In genomic region chr16:72908362-72908838, GRCh38 we compare ENCODE assay signal across 26 cellular contexts.
DNase-seq lines count a peak whose midpoint lies in the region; ATAC-seq, FAIRE-seq and TF ChIP-seq lines count a peak whose summit lies in the region.
"Had no signal": no experiment of that assay in that cellular context is flagged by ENCODE, and none has a peak within 500 bp of the region (broad histone marks: within the 10 kb centered on the region; RNA-seq: fewer than 3 reads in every experiment).

No MANE protein-coding gene starts in this region.

- H3K27ac Mint-ChIP-seq in MCF 10A (ENCODE audit: low read depth, unreplicated experiment) = no peak overlapping the region
- H3K27ac Mint-ChIP-seq: activated naive CD8-positive, alpha-beta T cell treated with anti-CD3 and anti-CD28 coated beads, Interleukin-2, amount 10 ng/mL, durations not matched to agents 7 days and 5 days had no signal

- WGBS in mammary epithelial cell (ENCODE audit: low coverage, missing lambda C conversion rate) = 79% methylated on average over 12 of the region's 12 CpGs

- BruUV-seq in MCF 10A (replicated peaks; lab: Mats Ljungman, UMichigan) (no TSS peak), mammary epithelial cell (replicated peaks; lab: Mats Ljungman, UMichigan) (no TSS peak)

- POLR2A ChIA-PET in MCF 10A (lab: Yijun Ruan, JAX) = no interaction called here

- TF ChIP-seq CTCF in MCF 10A (IDR thresholded peaks at IDR 0.05; ENCODE audit: unreplicated experiment) (no peak), mammary epithelial cell (conservative IDR thresholded peaks at IDR 0.05 in 1 of 2, IDR thresholded peaks at IDR 0.05 in 1 of 2; ENCODE audit: extremely low read depth in 1 of 2, insufficient read depth in 1 of 2, low read depth in 1 of 2, low read length in 2 of 2) (no peak)

- H3K4me2 ChIP-seq in mammary epithelial cell (ENCODE audit: insufficient read depth, low read depth, low read length) = no peak overlapping the region
- H3K4me2 ChIP-seq: BLaER1 had no signal

- H3K9ac ChIP-seq in mammary epithelial cell (ENCODE audit: insufficient read depth, low read length) = no peak overlapping the region
- H3K9ac ChIP-seq: BLaER1 had no signal

- no peaks in the 10 kb centered on the region for H3K9me3 Mint-ChIP-seq in MCF 10A (ENCODE audit: unreplicated experiment)
- H3K9me3 Mint-ChIP-seq: activated naive CD8-positive, alpha-beta T cell treated with anti-CD3 and anti-CD28 coated beads, Interleukin-2, amount 10 ng/mL, durations not matched to agents 7 days and 5 days; naive thymus-derived CD8-positive, alpha-beta T cell had no signal

- no peaks in the 10 kb centered on the region for H3K9me3 ChIP-seq in mammary epithelial cell (replicated peaks; ENCODE audit: insufficient read depth, low read length)
- H3K9me3 ChIP-seq: BLaER1, prostate gland had no signal

- H3K27ac ChIP-seq in mammary epithelial cell (ENCODE audit: insufficient read depth, low read depth, low read length) = no peak overlapping the region
- H3K27ac ChIP-seq: BLaER1, brain microvascular endothelial cell, coronary artery, epithelial cell of prostate, prostate gland, skin epidermis had no signal

- dilution Hi-C loops in mammary epithelial cell (cut with HindIII; ENCODE audit: low sequenced_read_pairs) = no loop called here

- H4K20me1 ChIP-seq in mammary epithelial cell (ENCODE audit: insufficient read depth, low read length) = no peaks in the 10 kb centered on the region
- H4K20me1 ChIP-seq: BLaER1 had no signal

- H3K4me1 ChIP-seq in mammary epithelial cell (ENCODE audit: insufficient read depth, low read length) = peaks cover 9% of the 10 kb centered on the region
- H3K4me1 ChIP-seq: BLaER1, prostate gland had no signal

- H3K4me3 Mint-ChIP-seq in MCF 10A (ENCODE audit: unreplicated experiment) = no peak overlapping the region
- H3K4me3 Mint-ChIP-seq: activated naive CD8-positive, alpha-beta T cell treated with anti-CD3 and anti-CD28 coated beads, Interleukin-2, amount 10 ng/mL, durations not matched to agents 7 days and 5 days; naive thymus-derived CD8-positive, alpha-beta T cell had no signal

- FAIRE-seq in GM19239 (lab: Jason Lieb, UNC) = no peak
- FAIRE-seq: frontal cortex, urothelium cell line had no signal

- peaks cover 18% of the 10 kb centered on the region for H3K4me1 Mint-ChIP-seq in MCF 10A (ENCODE audit: insufficient read depth, unreplicated experiment)
- H3K4me1 Mint-ChIP-seq: activated naive CD8-positive, alpha-beta T cell treated with anti-CD3 and anti-CD28 coated beads, Interleukin-2, amount 10 ng/mL, durations not matched to agents 7 days and 5 days; naive thymus-derived CD8-positive, alpha-beta T cell had no signal

- ATAC-seq in HG03520 (IDR thresholded peaks at IDR 0.05; ENCODE audit: unreplicated experiment) = no peak
- ATAC-seq: naive thymus-derived CD8-positive, alpha-beta T cell had no signal

- H3K36me3 Mint-ChIP-seq in MCF 10A (ENCODE audit: insufficient read depth, unreplicated experiment) = no peaks in the 10 kb centered on the region
- H3K36me3 Mint-ChIP-seq: activated naive CD8-positive, alpha-beta T cell treated with anti-CD3 and anti-CD28 coated beads, Interleukin-2, amount 10 ng/mL, durations not matched to agents 7 days and 5 days; naive thymus-derived CD8-positive, alpha-beta T cell had no signal

- in situ Hi-C loops in mammary epithelial cell (cut with MboI; ENCODE audit: low sequenced_read_pairs in 2 of 2) = no loop called here

- CTCF ChIA-PET in MCF 10A (lab: Yijun Ruan, JAX) = interaction anchor here (0.5 to 2.7 kb wide), 4 partner anchors 12 to 218 kb away, joined by 3 to 7 read pairs (median 3); no protein-coding TSS in a partner anchor
- CTCF ChIA-PET in mammary epithelial cell (lab: Charles Lee; ENCODE audit: low non-redundant PET) = no interaction called here

- no peaks in the 10 kb centered on the region for H3K27me3 ChIP-seq in mammary epithelial cell (ENCODE audit: insufficient read depth, low read length)
- H3K27me3 ChIP-seq: BLaER1, brain microvascular endothelial cell had no signal

- intact Hi-C loops in MCF 10A (cut with micrococcal nuclease) = no loop called here
- intact Hi-C loops in mammary epithelial cell (cut with micrococcal nuclease) = no loop called here

- DNase-seq in MCF 10A (ENCODE audit: unreplicated experiment) (peak; percentile 39), mammary epithelial cell (no peak), SHP77 (lab: John Stamatoyannopoulos, UW) (peak; percentile 35 to 60), myocyte (ENCODE audit: low read depth) (peak; percentile 69), dedifferentiated amniotic fluid mesenchymal stem cell (ENCODE audit: extremely low spot score) (no peak), GM19239 (ENCODE audit: insufficient read length, low spot score) (no peak)
- DNase-seq in stimulated activated CD4-positive, alpha-beta T cell treated with anti-CD3 and anti-CD28 coated beads, Interleukin-15, amount 100 ng/mL, for 24 hours = no peak
- DNase-seq: activated CD4-positive, alpha-beta T cell treated with anti-CD3 and anti-CD28 coated beads for 1 hour; activated naive CD8-positive, alpha-beta T cell treated with anti-CD3 and anti-CD28 coated beads, Interleukin-2, amount 10 ng/mL, durations not matched to agents 7 days and 5 days; brain microvascular endothelial cell; DMS 273 treated with DMSO at 0.1 percent for 48 hours; GDM1; H7; naive thymus-derived CD8-positive, alpha-beta T cell; NCI-H2081; NCI-H524 treated with DMSO at 0.1 percent for 48 hours; stimulated activated CD4-positive, alpha-beta T cell treated with anti-CD3 and anti-CD28 coated beads, Interleukin-2, amount 100 ng/mL, for 48 hours; T1000 had no signal

- H3K36me3 ChIP-seq in mammary epithelial cell (ENCODE audit: insufficient read depth, low read length) = no peaks in the 10 kb centered on the region
- H3K36me3 ChIP-seq: BLaER1, brain microvascular endothelial cell, prostate gland had no signal

- no peaks in the 10 kb centered on the region for H3K79me2 ChIP-seq in mammary epithelial cell (ENCODE audit: insufficient read depth, low read length)

- H3K27me3 Mint-ChIP-seq in MCF 10A (ENCODE audit: insufficient read depth, unreplicated experiment) = no peaks in the 10 kb centered on the region

- no peak overlapping the region for H3K4me3 ChIP-seq in mammary epithelial cell (replicated peaks in 1 of 3; ENCODE audit: insufficient read depth in 1 of 3, low read depth in 2 of 3, low read length in 3 of 3)
- H3K4me3 ChIP-seq: BLaER1, coronary artery, prostate gland, skin epidermis had no signal

- no peak overlapping the region for H2AFZ ChIP-seq in mammary epithelial cell (ENCODE audit: low read depth, low read length)

Comparison
In these comparisons a context has a peak if more than half of its experiments do, and no peak if none do; other contexts are left out.
1. DNase-seq: peak in MCF 10A (single experiment), SHP77 (2 of 2) and myocyte (single experiment); none in mammary epithelial cell (single experiment), dedifferentiated amniotic fluid mesenchymal stem cell (single experiment), GM19239 (single experiment) and stimulated activated CD4-positive, alpha-beta T cell treated with anti-CD3 and anti-CD28 coated beads, Interleukin-15, amount 100 ng/mL, for 24 hours (single experiment).